In the genomic region with DNA sequence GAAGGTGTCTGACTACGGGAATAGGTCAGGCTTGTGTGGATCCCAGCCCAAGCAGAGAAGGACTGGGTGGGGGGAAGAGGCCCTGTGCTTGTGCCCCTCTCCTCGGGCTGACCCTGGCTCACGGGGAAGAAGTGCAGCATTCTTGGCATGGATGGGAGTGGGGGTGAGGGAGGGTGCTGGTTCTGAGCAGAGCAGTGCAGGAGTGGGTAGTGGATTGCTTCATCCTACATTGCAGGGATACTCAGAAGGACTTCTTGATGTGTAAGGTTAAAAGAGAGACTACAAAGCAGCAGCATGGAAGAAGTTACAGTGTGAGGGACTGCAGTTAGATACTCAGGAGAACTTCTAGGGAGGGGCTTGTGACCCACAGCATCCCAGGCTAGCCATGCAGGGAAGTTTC, we compare ENCODE assay signal across 9 cellular contexts. TPM values are rescaled to one million over a fixed set of nuclear protein-coding genes. Genes with fewer than 3 reads are reported as not detected.
A peak's percentile ranks its signal among the peaks of the same experiment; 100 is the strongest.
DNase-seq lines count a peak whose midpoint lies in the region; ATAC-seq and TF ChIP-seq lines count a peak whose summit lies in the region.
"Had no signal": no experiment of that assay in that cellular context is flagged by ENCODE, and none has a peak within 500 bp of the region (broad histone marks: within the 10 kb centered on the region; RNA-seq: fewer than 3 reads in every experiment).

No MANE protein-coding gene starts in this region.

- no TSS peak for BruUV-seq in PC-9 (replicated peaks; lab: Mats Ljungman, UMichigan)

- peaks cover 72% of the 10 kb centered on the region for H3K4me1 Mint-ChIP-seq in osteocyte (ENCODE audit: unreplicated experiment)

- no peak overlapping the region for H3K27ac ChIP-seq in PC-9
- H3K27ac ChIP-seq: SJSA1 had no signal

- no peaks in the 10 kb centered on the region for H3K27me3 ChIP-seq in PC-9 (ENCODE audit: insufficient read depth, low read depth)
- H3K27me3 ChIP-seq: SJSA1 had no signal

- H3K9me2 ChIP-seq in PC-9 (ENCODE audit: insufficient read depth), result no peaks in the 10 kb centered on the region

- H3K4me3 Mint-ChIP-seq in osteocyte (ENCODE audit: unreplicated experiment), result peak overlapping the region; percentile 69

- H3K4me1 ChIP-seq in PC-9 (replicated peaks; ENCODE audit: insufficient read depth), result peaks cover 27% of the 10 kb centered on the region

- 0 out of 2 replicates have a peak, but pooled peaks cover 3% of the 10 kb centered on the region for H4K20me1 ChIP-seq in PC-9 (ENCODE audit: insufficient read depth)

- no peaks in the 10 kb centered on the region for H3K36me3 ChIP-seq in PC-9 (ENCODE audit: low read depth)

- H3K27ac Mint-ChIP-seq in osteocyte (ENCODE audit: unreplicated experiment), result peak overlapping the region; percentile 81

- no peak for TF ChIP-seq CTCF in PC-9 (conservative IDR thresholded peaks at IDR 0.05)
- TF ChIP-seq CTCF in fibroblast of mammary gland (conservative IDR thresholded peaks at IDR 0.05; ENCODE audit: control insufficient read depth, insufficient read depth, low read depth, low read length), result no peak
- TF ChIP-seq CTCF in osteocyte (IDR thresholded peaks at IDR 0.05), result no peak

- H3K4me3 ChIP-seq in PC-9, result no peak overlapping the region
- H3K4me3 ChIP-seq in fibroblast of mammary gland (ENCODE audit: control insufficient read depth, low read depth, low read length), result no peak overlapping the region
- H3K4me3 ChIP-seq: SJSA1 had no signal

- CTCF ChIA-PET in PC-9 (lab: Charles Lee), result no interaction called here

- intact Hi-C loops in PC-9 (cut with micrococcal nuclease; ENCODE audit: unreplicated experiment), result no loop called here

- H3K79me2 ChIP-seq in PC-9 (ENCODE audit: low read depth), result no peaks in the 10 kb centered on the region

- peak overlapping the region; percentile 88 for H3K4me2 ChIP-seq in PC-9

- DNase-seq in AG08396 (ENCODE audit: low spot score) (peak; percentile 68), PC-9 (no peak), fibroblast of mammary gland (ENCODE audit: low read depth) (peak; percentile 30), osteocyte (ENCODE audit: extremely low spot score, unreplicated experiment) (no peak), HPDE6-E6E7 (ENCODE audit: extremely low spot score) (no peak)
- DNase-seq in stimulated activated CD4-positive, alpha-beta T cell treated with anti-CD3 and anti-CD28 coated beads, Interleukin-15, amount 100 ng/mL, for 24 hours, result no peak

- peaks cover 32% of the 10 kb centered on the region; the same call in 1 of the 2 replicates for H3F3A ChIP-seq in PC-9 (ENCODE audit: insufficient read depth, low read depth)

- H2AFZ ChIP-seq in PC-9, result no peak overlapping the region

- H3K9me3 ChIP-seq in PC-9 (ENCODE audit: insufficient read depth, low read depth), result no peaks in the 10 kb centered on the region
- H3K9me3 ChIP-seq: SJSA1 had no signal

- H3K27me3 Mint-ChIP-seq in osteocyte (ENCODE audit: unreplicated experiment), result no peaks in the 10 kb centered on the region

- ATAC-seq in HG03432 (IDR thresholded peaks at IDR 0.05; ENCODE audit: unreplicated experiment), result no peak
- no peak for ATAC-seq in HG02610 (IDR thresholded peaks at IDR 0.05; ENCODE audit: unreplicated experiment)

- POLR2A ChIA-PET in PC-9 (lab: Charles Lee; ENCODE audit: unreplicated experiment), result interaction anchor here (0.6 kb wide), 1 partner anchor 21 kb away, joined by 7 read pairs; no protein-coding TSS in a partner anchor

- H3K36me3 Mint-ChIP-seq in osteocyte (ENCODE audit: unreplicated experiment), result no peaks in the 10 kb centered on the region

- no peaks in the 10 kb centered on the region for H3K9me3 Mint-ChIP-seq in osteocyte (ENCODE audit: unreplicated experiment)

RNA-seq across cellular contexts. Expression of a gene that starts 2.1 kb away (rescaled TPM):
- total RNA-seq in PC-9 (2021) (129 and 137 TPM in 2 replicates), osteocyte (165 and 177 TPM in 2 replicates)

Comparison
In these comparisons a context has a peak if more than half of its experiments do, and no peak if none do; other contexts are left out.
1. DNase-seq: peak in AG08396 (single experiment) and fibroblast of mammary gland (single experiment); none in PC-9 (0 of 2), osteocyte (single experiment), stimulated activated CD4-positive, alpha-beta T cell treated with anti-CD3 and anti-CD28 coated beads, Interleukin-15, amount 100 ng/mL, for 24 hours (single experiment) and HPDE6-E6E7 (single experiment).